Comparison of ENCODE assay signal across 13 cellular contexts in genomic region chr19:17755533-17755885, GRCh38. TPM values are rescaled to one million over a fixed set of nuclear protein-coding genes. Genes with fewer than 3 reads are reported as not detected.
DNase-seq lines count a peak whose midpoint lies in the region; ATAC-seq and TF ChIP-seq lines count a peak whose summit lies in the region.
"Had no signal": no experiment of that assay in that cellular context is flagged by ENCODE, and none has a peak within 500 bp of the region (broad histone marks: within the 10 kb centered on the region; RNA-seq: fewer than 3 reads in every experiment).

No MANE protein-coding gene starts in this region.

- no peak overlapping the region for H3K4me3 Mint-ChIP-seq in activated naive CD4-positive, alpha-beta T cell treated with anti-CD3 and anti-CD28 coated beads, Interleukin-2, amount 10 ng/mL, durations not matched to agents 7 days and 5 days
- no peak overlapping the region for H3K4me3 Mint-ChIP-seq in dendritic cell treated with granulocyte-macrophage colony-stimulating factor and Interleukin-4, amounts not matched to agents 40 ng/mL and 50 ng/mL, for 4 days
- H3K4me3 Mint-ChIP-seq in stimulated activated naive B cell treated with anti-CD40 and anti-IgM and Interleukin-4, amounts not matched to agents 10 μg/mL and 1 μg/mL and 100 μg/mL, for 72 hours, result peak overlapping the region; percentile 82 to 89

- ATAC-seq in RWPE2 (ENCODE audit: low read depth), result peak; percentile 28; the same call in 2 of the 3 replicates
- no peak for ATAC-seq in stimulated activated naive B cell treated with anti-CD40 and anti-IgM and Interleukin-4, amounts not matched to agents 10 μg/mL and 1 μg/mL and 100 μg/mL, for 72 hours (replicated peaks)

- no peak overlapping the region for H3K27ac ChIP-seq in RWPE2 (ENCODE audit: poor library complexity, severe bottlenecking)
- H3K27ac ChIP-seq: KMS-11, parathyroid adenoma had no signal

- no peaks in the 10 kb centered on the region for H3K36me3 ChIP-seq in RWPE2 (ENCODE audit: low read depth)
- H3K36me3 ChIP-seq: Peyer's patch had no signal

- H3K27me3 Mint-ChIP-seq in activated naive CD4-positive, alpha-beta T cell treated with anti-CD3 and anti-CD28 coated beads, Interleukin-2, amount 10 ng/mL, durations not matched to agents 7 days and 5 days, result no peaks in the 10 kb centered on the region
- no peaks in the 10 kb centered on the region for H3K27me3 Mint-ChIP-seq in dendritic cell treated with granulocyte-macrophage colony-stimulating factor and Interleukin-4, amounts not matched to agents 40 ng/mL and 50 ng/mL, for 4 days
- no peaks in the 10 kb centered on the region for H3K27me3 Mint-ChIP-seq in stimulated activated naive B cell treated with anti-CD40 and anti-IgM and Interleukin-4, amounts not matched to agents 10 μg/mL and 1 μg/mL and 100 μg/mL, for 72 hours

- no peak for DNase-seq in activated naive CD4-positive, alpha-beta T cell treated with anti-CD3 and anti-CD28 coated beads, Interleukin-2, amount 10 ng/mL, durations not matched to agents 7 days and 5 days
- no peak for DNase-seq in activated naive CD4-positive, alpha-beta T cell treated with anti-CD3 and anti-CD28 coated beads, Interleukin-2, amount 50 U/mL, for 16 hours
- DNase-seq in RWPE2 (ENCODE audit: low spot score), result no peak
- no peak for DNase-seq in stimulated activated naive B cell treated with anti-CD40 and anti-IgM and Interleukin-4, amounts not matched to agents 10 μg/mL and 1 μg/mL and 100 μg/mL, for 72 hours
- no peak for DNase-seq in HT-29 (ENCODE audit: low spot score)
- no peak for DNase-seq in NCI-H187 treated with DMSO at 0.1 percent for 48 hours (lab: John Stamatoyannopoulos, UW)
- DNase-seq in NCI-H2196 treated with DMSO at 0.1 percent for 48 hours (lab: John Stamatoyannopoulos, UW; ENCODE audit: unreplicated experiment), result no peak
- DNase-seq: foreskin melanocyte had no signal

- no peak overlapping the region for H3K4me3 ChIP-seq in RWPE2 (ENCODE audit: severe bottlenecking)
- H3K4me3 ChIP-seq: Peyer's patch had no signal

- TF ChIP-seq CTCF in RWPE2 (IDR thresholded peaks at IDR 0.05; ENCODE audit: poor library complexity, severe bottlenecking), result no peak

- H3K27me3 ChIP-seq in RWPE2 (ENCODE audit: insufficient read depth, poor library complexity, severe bottlenecking), result no peaks in the 10 kb centered on the region
- H3K27me3 ChIP-seq: Peyer's patch had no signal

- no peaks in the 10 kb centered on the region for H3K9me3 Mint-ChIP-seq in activated naive CD4-positive, alpha-beta T cell treated with anti-CD3 and anti-CD28 coated beads, Interleukin-2, amount 10 ng/mL, durations not matched to agents 7 days and 5 days
- H3K9me3 Mint-ChIP-seq in dendritic cell treated with granulocyte-macrophage colony-stimulating factor and Interleukin-4, amounts not matched to agents 40 ng/mL and 50 ng/mL, for 4 days, result no peaks in the 10 kb centered on the region
- H3K9me3 Mint-ChIP-seq in stimulated activated naive B cell treated with anti-CD40 and anti-IgM and Interleukin-4, amounts not matched to agents 10 μg/mL and 1 μg/mL and 100 μg/mL, for 72 hours, result no peaks in the 10 kb centered on the region

- intact Hi-C loops in dendritic cell treated with granulocyte-macrophage colony-stimulating factor and Interleukin-4, amounts not matched to agents 40 ng/mL and 50 ng/mL, for 4 days (cut with micrococcal nuclease), result no loop called here

- H3K27ac Mint-ChIP-seq in activated naive CD4-positive, alpha-beta T cell treated with anti-CD3 and anti-CD28 coated beads, Interleukin-2, amount 10 ng/mL, durations not matched to agents 7 days and 5 days, result peak overlapping the region; percentile 73
- H3K27ac Mint-ChIP-seq in dendritic cell treated with granulocyte-macrophage colony-stimulating factor and Interleukin-4, amounts not matched to agents 40 ng/mL and 50 ng/mL, for 4 days, result peak overlapping the region; percentile 52
- peak overlapping the region; percentile 96 for H3K27ac Mint-ChIP-seq in stimulated activated naive B cell treated with anti-CD40 and anti-IgM and Interleukin-4, amounts not matched to agents 10 μg/mL and 1 μg/mL and 100 μg/mL, for 72 hours

- H3K4me1 Mint-ChIP-seq in activated naive CD4-positive, alpha-beta T cell treated with anti-CD3 and anti-CD28 coated beads, Interleukin-2, amount 10 ng/mL, durations not matched to agents 7 days and 5 days, result peaks cover 42% of the 10 kb centered on the region
- peaks cover 64% of the 10 kb centered on the region for H3K4me1 Mint-ChIP-seq in dendritic cell treated with granulocyte-macrophage colony-stimulating factor and Interleukin-4, amounts not matched to agents 40 ng/mL and 50 ng/mL, for 4 days (ENCODE audit: low read depth)
- H3K4me1 Mint-ChIP-seq in stimulated activated naive B cell treated with anti-CD40 and anti-IgM and Interleukin-4, amounts not matched to agents 10 μg/mL and 1 μg/mL and 100 μg/mL, for 72 hours, result peaks cover 57 to 88% of the 10 kb centered on the region in 2 donors

- peaks cover 7% of the 10 kb centered on the region for H3K4me1 ChIP-seq in RWPE2 (ENCODE audit: insufficient read depth, poor library complexity, severe bottlenecking)
- H3K4me1 ChIP-seq: parathyroid adenoma had no signal

- peaks cover 51% of the 10 kb centered on the region for H3K36me3 Mint-ChIP-seq in activated naive CD4-positive, alpha-beta T cell treated with anti-CD3 and anti-CD28 coated beads, Interleukin-2, amount 10 ng/mL, durations not matched to agents 7 days and 5 days
- H3K36me3 Mint-ChIP-seq in dendritic cell treated with granulocyte-macrophage colony-stimulating factor and Interleukin-4, amounts not matched to agents 40 ng/mL and 50 ng/mL, for 4 days (ENCODE audit: low read depth), result peaks cover 82% of the 10 kb centered on the region
- peaks cover 42 to 56% of the 10 kb centered on the region in 2 donors for H3K36me3 Mint-ChIP-seq in stimulated activated naive B cell treated with anti-CD40 and anti-IgM and Interleukin-4, amounts not matched to agents 10 μg/mL and 1 μg/mL and 100 μg/mL, for 72 hours

- no peaks in the 10 kb centered on the region for H3K9me3 ChIP-seq in RWPE2 (ENCODE audit: severe bottlenecking)
- H3K9me3 ChIP-seq: Peyer's patch had no signal

- CTCF ChIA-PET in activated naive CD4-positive, alpha-beta T cell treated with anti-CD3 and anti-CD28 coated beads, Interleukin-2, amount 10 ng/mL, durations not matched to agents 7 days and 5 days (lab: Charles Lee), result interaction anchor here (1.4 kb wide), 1 partner anchor 104 kb away, joined by 4 read pairs; the partner anchor contains the start of gene RPL18A

RNA-seq across cellular contexts. Expression of gene FCHO1, which starts 4.2 kb away (rescaled TPM):
- 0.42 and 1.2 TPM in 2 replicates for total RNA-seq in HT-29 (2014; rRNA removed; shearing (Covaris generic))

RNA-seq across cellular contexts. Expression of gene MAP1S, which starts 36.2 kb away (rescaled TPM):
- total RNA-seq in HT-29 (2014; rRNA removed; shearing (Covaris generic)), result 21.8 and 21.9 TPM in 2 replicates

RNA-seq across cellular contexts. Expression of gene B3GNT3, which starts 39.4 kb away (rescaled TPM):
- 44.3 and 49.6 TPM in 2 replicates for total RNA-seq in HT-29 (2014; rRNA removed; shearing (Covaris generic))
- total RNA-seq: T-helper 2 cell treated with Interferon-gamma antibody and Interleukin-4, amounts not matched to agents 100 ng/mL and 5 ng/mL, for 36 hours had no signal

Comparison
In these comparisons a context has a peak if more than half of its experiments do, and no peak if none do; other contexts are left out.
1. H3K4me3 Mint-ChIP-seq: peak in stimulated activated naive B cell treated with anti-CD40 and anti-IgM and Interleukin-4, amounts not matched to agents 10 μg/mL and 1 μg/mL and 100 μg/mL, for 72 hours (2 of 2); none in activated naive CD4-positive, alpha-beta T cell treated with anti-CD3 and anti-CD28 coated beads, Interleukin-2, amount 10 ng/mL, durations not matched to agents 7 days and 5 days (single experiment) and dendritic cell treated with granulocyte-macrophage colony-stimulating factor and Interleukin-4, amounts not matched to agents 40 ng/mL and 50 ng/mL, for 4 days (single experiment).
2. Peak in every context shown above with its lines, with median percentiles within 50 percentile points of each other: H3K27ac Mint-ChIP-seq.